ENCODE assay signal across 8 cellular contexts in the genomic region with DNA sequence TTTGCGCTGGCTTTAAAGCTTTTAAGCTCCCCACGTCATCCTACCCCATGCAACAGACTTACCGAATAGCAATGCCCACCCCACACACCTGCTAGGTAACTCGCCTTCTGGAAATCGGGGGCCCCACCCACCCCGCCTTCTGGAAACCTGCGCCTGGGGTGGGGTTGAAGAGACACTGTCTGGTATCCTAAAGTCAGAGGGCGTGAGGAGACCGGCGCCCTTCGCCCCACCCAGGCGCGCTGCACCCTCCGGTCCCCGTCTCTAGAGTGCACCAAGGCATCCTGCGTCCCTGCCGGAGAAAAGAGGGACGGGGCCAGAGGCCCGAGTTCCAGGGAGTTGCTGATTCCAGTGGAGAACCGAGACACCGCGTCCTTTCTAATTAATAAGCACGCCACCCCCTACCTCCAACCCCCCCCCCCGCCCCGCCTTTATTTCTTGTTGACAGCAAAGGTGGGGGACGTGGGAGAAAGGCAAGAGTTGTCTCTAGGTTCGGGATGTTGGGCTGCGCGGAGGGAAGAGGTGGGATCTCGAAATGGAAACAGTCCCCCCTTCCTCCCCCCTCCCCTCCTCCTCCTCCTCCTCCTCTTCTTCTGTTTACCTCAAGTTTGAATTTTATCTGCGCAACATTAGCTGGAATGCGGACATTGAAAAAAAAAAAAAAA.
DNase-seq lines count a peak whose midpoint lies in the region; ATAC-seq and TF ChIP-seq lines count a peak whose summit lies in the region.

No MANE protein-coding gene starts in this region.

- H3K27me3 ChIP-seq in Panc1 (ENCODE audit: control insufficient read depth, insufficient read depth, low read length) (no peaks in the 10 kb centered on the region), foreskin keratinocyte (no peaks in the 10 kb centered on the region), osteoblast (ENCODE audit: insufficient read depth, low read length) (no peaks in the 10 kb centered on the region)

- peak; percentile 40 for DNase-seq in NCI-H2227 (lab: John Stamatoyannopoulos, UW; ENCODE audit: unreplicated experiment)
- DNase-seq in NCI-H2227 treated with DMSO at 0.1 percent for 48 hours (lab: John Stamatoyannopoulos, UW), result no peak
- DNase-seq in Panc1 (ENCODE audit: low read depth, low spot score), result no peak
- peak; percentile 35 for DNase-seq in activated gamma-delta T cell treated with anti-CD3 and anti-CD28 coated beads, Interleukin-2, amount 50 U/mL, for 16 hours (ENCODE audit: low read depth)
- no peak for DNase-seq in foreskin keratinocyte
- DNase-seq in osteoblast (ENCODE audit: insufficient read length, low spot score, missing footprints), result peak; percentile 90
- no peak for DNase-seq in GOT3 (lab: John Stamatoyannopoulos, UW)

- in situ Hi-C loops in Panc1 (cut with HindIII; ENCODE audit: low pct_unique_long_range_greater_than_20kb, low sequenced_read_pairs), result no loop called here

- peaks cover 33% of the 10 kb centered on the region for H3K4me1 ChIP-seq in Panc1 (ENCODE audit: control insufficient read depth, insufficient read depth, low read length)
- peaks cover 9% of the 10 kb centered on the region for H3K4me1 ChIP-seq in foreskin keratinocyte
- peaks cover 49% of the 10 kb centered on the region for H3K4me1 ChIP-seq in osteoblast (ENCODE audit: insufficient read depth, low read length)

- H3K79me2 ChIP-seq in osteoblast (ENCODE audit: insufficient read depth, low read length), result peaks cover 88% of the 10 kb centered on the region

- H2AFZ ChIP-seq in osteoblast (ENCODE audit: low read length), result peak overlapping the region; percentile 47

- H3K4me2 ChIP-seq in osteoblast (ENCODE audit: insufficient read depth, low read length), result peak overlapping the region; percentile 80

- BruUV-seq in Panc1 (replicated peaks; lab: Mats Ljungman, UMichigan), result no TSS peak

- POLR2A ChIA-PET in Panc1 (lab: Charles Lee), result interaction anchor here (0.7 kb wide), 2 partner anchors 14 to 107 kb away, joined by 7 read pairs; no protein-coding TSS in a partner anchor

- TF ChIP-seq CTCF in Panc1 (IDR thresholded peaks at IDR 0.05) (no peak), foreskin keratinocyte (conservative IDR thresholded peaks at IDR 0.05) (peak; percentile 10), osteoblast (IDR thresholded peaks at IDR 0.05; ENCODE audit: extremely low read depth, low read depth, low read length) (no peak)

- peak; percentile 16 for ATAC-seq in Panc1
- ATAC-seq in foreskin keratinocyte, result peak; percentile 24
- ATAC-seq in GM21723 (IDR thresholded peaks at IDR 0.05; ENCODE audit: unreplicated experiment), result no peak

- intact Hi-C loops in Panc1 (cut with micrococcal nuclease; ENCODE audit: unreplicated experiment), result loop anchor here (5.0 to 10.0 kb wide), 2 partner anchors 195 to 318 kb away; no protein-coding TSS in a partner anchor

- peak overlapping the region; percentile 68 to 94 for H3K4me3 ChIP-seq in Panc1 (ENCODE audit: low read depth in 2 of 2, low read length in 2 of 2)
- H3K4me3 ChIP-seq in osteoblast (ENCODE audit: insufficient read depth, low read length), result peak overlapping the region; percentile 91

- H3K36me3 ChIP-seq in Panc1 (ENCODE audit: control insufficient read depth, insufficient read depth, low read length), result no peaks in the 10 kb centered on the region
- H3K36me3 ChIP-seq in osteoblast (ENCODE audit: insufficient read depth, low read length), result peaks cover 3% of the 10 kb centered on the region

- H3K9me3 ChIP-seq in Panc1 (ENCODE audit: control insufficient read depth, insufficient read depth, low read depth, low read length) (no peaks in the 10 kb centered on the region), osteoblast (ENCODE audit: low read depth, low read length) (no peaks in the 10 kb centered on the region)

- H3K27ac ChIP-seq in Panc1 (ENCODE audit: low read length), result peak overlapping the region; percentile 98
- H3K27ac ChIP-seq in foreskin keratinocyte, result peak overlapping the region; percentile 68
- H3K27ac ChIP-seq in osteoblast (ENCODE audit: low read depth, low read length), result peak overlapping the region; percentile 97

- H4K20me1 ChIP-seq in osteoblast (ENCODE audit: insufficient read depth, low read length), result peaks cover 35% of the 10 kb centered on the region

- CTCF ChIA-PET in Panc1 (lab: Charles Lee), result interaction anchor here (0.6 kb wide), 1 partner anchor 58 kb away, joined by 3 read pairs; no protein-coding TSS in a partner anchor

Comparison
In these comparisons a context has a peak if more than half of its experiments do, and no peak if none do; other contexts are left out.
1. DNase-seq: peak in NCI-H2227 (single experiment), activated gamma-delta T cell treated with anti-CD3 and anti-CD28 coated beads, Interleukin-2, amount 50 U/mL, for 16 hours (single experiment) and osteoblast (single experiment); none in NCI-H2227 treated with DMSO at 0.1 percent for 48 hours (single experiment), Panc1 (single experiment), foreskin keratinocyte (0 of 2) and GOT3 (single experiment).
2. Peak in every context shown above with its lines, with median percentiles within 50 percentile points of each other: H3K27ac ChIP-seq.